Comparison of ENCODE assay signal across 23 cellular contexts in genomic region chr4:117800636-117801035, GRCh38.
"Had no signal": no experiment of that assay in that cellular context is flagged by ENCODE, and none has a peak within 500 bp of the region (broad histone marks: within the 10 kb centered on the region; RNA-seq: fewer than 3 reads in every experiment).

No MANE protein-coding gene starts in this region.

- H3K4me3 ChIP-seq: colonic mucosa, coronary artery, dorsolateral prefrontal cortex, esophagus muscularis mucosa, esophagus squamous epithelium, gastrocnemius medialis, gastroesophageal sphincter, heart left ventricle, heart right ventricle had no signal

- H3K27ac ChIP-seq: colonic mucosa, coronary artery, dorsolateral prefrontal cortex, epithelial cell of prostate, esophagus muscularis mucosa, esophagus squamous epithelium, foreskin keratinocyte, gastrocnemius medialis, gastroesophageal sphincter, heart left ventricle, heart right ventricle had no signal

- H3K9me3 ChIP-seq: colonic mucosa, esophagus muscularis mucosa, esophagus squamous epithelium, gastrocnemius medialis, gastroesophageal sphincter, heart left ventricle, heart right ventricle had no signal

- H3K36me3 ChIP-seq: colonic mucosa, esophagus muscularis mucosa, esophagus squamous epithelium, gastrocnemius medialis, gastroesophageal sphincter, heart left ventricle, heart right ventricle had no signal

- H3K4me1 ChIP-seq: colonic mucosa, esophagus muscularis mucosa, esophagus squamous epithelium, gastrocnemius medialis, gastroesophageal sphincter, heart left ventricle, heart right ventricle had no signal

- DNase-seq: colonic mucosa; cortex of kidney; dermis blood vessel endothelial cell; dorsolateral prefrontal cortex; effector CD4-positive, alpha-beta T cell; effector CD8-positive, alpha-beta T cell; effector memory CD4-positive, alpha-beta T cell; effector memory CD8-positive, alpha-beta T cell; endodermal cell; erythroblast; esophagus squamous epithelium; foreskin fibroblast; foreskin keratinocyte; foreskin melanocyte; gastrocnemius medialis; glutamatergic neuron; head of caudate nucleus; heart left ventricle; heart right ventricle had no signal

- H3K27me3 ChIP-seq: colonic mucosa, dorsolateral prefrontal cortex, esophagus muscularis mucosa, esophagus squamous epithelium, foreskin keratinocyte, gastrocnemius medialis, gastroesophageal sphincter, heart left ventricle, heart right ventricle had no signal
